Comparison of ENCODE assay signal across 8 cellular contexts in genomic region chr2:113198790-113199612, GRCh38. TPM values are rescaled to one million over a fixed set of nuclear protein-coding genes. Genes with fewer than 3 reads are reported as not detected.
A peak's percentile ranks its signal among the peaks of the same experiment; 100 is the strongest.
DNase-seq lines count a peak whose midpoint lies in the region; ATAC-seq, FAIRE-seq and TF ChIP-seq lines count a peak whose summit lies in the region.

No MANE protein-coding gene starts in this region.

- peak; percentile 88 for FAIRE-seq in HTR-8/SVneo (lab: Jason Lieb, UNC)

- H3K4me3 Mint-ChIP-seq in activated naive CD8-positive, alpha-beta T cell treated with anti-CD3 and anti-CD28 coated beads for 36 hours, result no peak overlapping the region
- peak overlapping the region; percentile 80 for H3K4me3 Mint-ChIP-seq in osteocyte (ENCODE audit: unreplicated experiment)

- intact Hi-C loops in head of caudate nucleus (cut with DNase I), result loop anchor here (5.0 kb wide), 1 partner anchor 62 kb away; no protein-coding TSS in a partner anchor

- H3K27me3 ChIP-seq in BLaER1 (no peaks in the 10 kb centered on the region), thoracic aorta (replicated peaks; ENCODE audit: insufficient read depth) (no peaks in the 10 kb centered on the region)

- DNase-seq in HTR-8/SVneo (ENCODE audit: insufficient read length, low spot score) (peak; percentile 79), SK-N-MC (ENCODE audit: low read depth, low spot score) (no peak), head of caudate nucleus (peak; percentile 43 to 93 (median 82)), osteocyte (ENCODE audit: extremely low spot score, unreplicated experiment) (peak; percentile 93), thoracic aorta (ENCODE audit: low spot score) (no peak)
- DNase-seq in activated naive CD8-positive, alpha-beta T cell treated with anti-CD3 and anti-CD28 coated beads for 36 hours, result peak; percentile 91

- peak overlapping the region; percentile 70 for H3K4me3 ChIP-seq in BLaER1
- peak overlapping the region; percentile 94 for H3K4me3 ChIP-seq in SK-N-MC
- H3K4me3 ChIP-seq in thoracic aorta, result peak overlapping the region; percentile 95

- H3K9me3 ChIP-seq in BLaER1, result no peaks in the 10 kb centered on the region
- H3K9me3 ChIP-seq in SK-N-MC (ENCODE audit: low read depth, low read length), result no peaks in the 10 kb centered on the region
- no peaks in the 10 kb centered on the region for H3K9me3 ChIP-seq in thoracic aorta

- TF ChIP-seq CTCF in osteocyte (IDR thresholded peaks at IDR 0.05) (peak; percentile 99), thoracic aorta (IDR thresholded peaks at IDR 0.05) (peak; percentile 93)

- peaks cover 24% of the 10 kb centered on the region for H3K4me1 Mint-ChIP-seq in activated naive CD8-positive, alpha-beta T cell treated with anti-CD3 and anti-CD28 coated beads for 36 hours
- peaks cover 24% of the 10 kb centered on the region for H3K4me1 Mint-ChIP-seq in osteocyte (ENCODE audit: unreplicated experiment)

- peaks cover 30% of the 10 kb centered on the region for H3K36me3 Mint-ChIP-seq in activated naive CD8-positive, alpha-beta T cell treated with anti-CD3 and anti-CD28 coated beads for 36 hours
- no peaks in the 10 kb centered on the region for H3K36me3 Mint-ChIP-seq in osteocyte (ENCODE audit: unreplicated experiment)

- H3K9ac ChIP-seq in BLaER1, result peak overlapping the region; percentile 65; the same call in 1 of the 2 replicates
- peak overlapping the region; percentile 63 for H3K9ac ChIP-seq in SK-N-MC (ENCODE audit: insufficient read length)

- H3K27me3 Mint-ChIP-seq in activated naive CD8-positive, alpha-beta T cell treated with anti-CD3 and anti-CD28 coated beads for 36 hours, result no peaks in the 10 kb centered on the region
- no peaks in the 10 kb centered on the region for H3K27me3 Mint-ChIP-seq in osteocyte (ENCODE audit: unreplicated experiment)

- H3K36me3 ChIP-seq in BLaER1, result peaks cover 72% of the 10 kb centered on the region
- no peaks in the 10 kb centered on the region for H3K36me3 ChIP-seq in SK-N-MC (ENCODE audit: insufficient read depth, low read length)
- no peaks in the 10 kb centered on the region for H3K36me3 ChIP-seq in thoracic aorta

- peak overlapping the region; percentile 73 for H3K4me2 ChIP-seq in BLaER1

- H3K9me3 Mint-ChIP-seq in activated naive CD8-positive, alpha-beta T cell treated with anti-CD3 and anti-CD28 coated beads for 36 hours, result no peaks in the 10 kb centered on the region
- no peaks in the 10 kb centered on the region for H3K9me3 Mint-ChIP-seq in osteocyte (ENCODE audit: unreplicated experiment)

- peak; percentile 71 for ATAC-seq in GM19452 (IDR thresholded peaks at IDR 0.05; ENCODE audit: unreplicated experiment)
- peak; percentile 65 for ATAC-seq in thoracic aorta (ENCODE audit: insufficient number of reproducible peaks, low FRiP score, low read depth)

- H4K20me1 ChIP-seq in BLaER1, result no peaks in the 10 kb centered on the region; the same call in 1 of the 2 replicates

- H3K27ac Mint-ChIP-seq in activated naive CD8-positive, alpha-beta T cell treated with anti-CD3 and anti-CD28 coated beads for 36 hours, result peak overlapping the region; percentile 74
- H3K27ac Mint-ChIP-seq in osteocyte (ENCODE audit: unreplicated experiment), result peak overlapping the region; percentile 34

- H3K27ac ChIP-seq in BLaER1 (peak overlapping the region; percentile 63), SK-N-MC (no peak overlapping the region), thoracic aorta (no peak overlapping the region)

- H3K4me1 ChIP-seq in BLaER1 (peaks cover 45% of the 10 kb centered on the region), thoracic aorta (ENCODE audit: control insufficient read depth in 1 of 2, low read depth in 2 of 2) (peaks cover 0 to 7% of the 10 kb centered on the region in 2 donors)

RNA-seq across cellular contexts. Expression of gene PSD4, which starts 25.2 kb away (rescaled TPM):
- total RNA-seq in activated naive CD8-positive, alpha-beta T cell treated with anti-CD3 and anti-CD28 coated beads for 36 hours, result 100 to 1,000 TPM; 194 to 198 TPM
- total RNA-seq in osteocyte (6.3 and 8.9 TPM in 2 replicates), thoracic aorta (10 to 100 TPM; 13.1 to 16.9 TPM)

Comparison
In these comparisons a context has a peak if more than half of its experiments do, and no peak if none do; other contexts are left out.
1. DNase-seq: peak in HTR-8/SVneo (single experiment), activated naive CD8-positive, alpha-beta T cell treated with anti-CD3 and anti-CD28 coated beads for 36 hours (single experiment), head of caudate nucleus (42 of 42) and osteocyte (single experiment); none in SK-N-MC (single experiment) and thoracic aorta (single experiment).
2. RNA of gene PSD4, which starts 25.2 kb away (total RNA-seq): 194 to 198 TPM in activated naive CD8-positive, alpha-beta T cell treated with anti-CD3 and anti-CD28 coated beads for 36 hours; 13.1 to 16.9 TPM in thoracic aorta and 6.3 to 8.9 TPM in osteocyte; every median in the first group is over 10 times any median in the second.
3. Peak in every context shown above with its lines, with median percentiles within 50 percentile points of each other: H3K4me3 ChIP-seq.